1 cellular context compared by ENCODE assay signal in genomic region chr4:121381148-121381462, GRCh38.
TF ChIP-seq lines count a peak whose summit lies in the region.

No MANE protein-coding gene starts in this region.

TF ChIP-seq in A549, 52 proteins besides CTCF, POLR2A, EP300 and RAD21 (continued from another document):
- no peak for TF ChIP-seq ATOH8 (CRISPR knock-in tag; IDR thresholded peaks at IDR 0.05; ENCODE audit: low read depth)
- no peak for TF ChIP-seq FOSB (CRISPR knock-in tag; IDR thresholded peaks at IDR 0.05)
- no peak for TF ChIP-seq ZNF302 (CRISPR knock-in tag; IDR thresholded peaks at IDR 0.05)
- TF ChIP-seq RCOR1 (IDR thresholded peaks at IDR 0.05; ENCODE audit: low read depth, low read length), result no peak
- TF ChIP-seq TFCP2L1 (CRISPR knock-in tag; IDR thresholded peaks at IDR 0.05), result no peak
- no peak for TF ChIP-seq HEYL (CRISPR knock-in tag; IDR thresholded peaks at IDR 0.05)
